Comparison of ENCODE assay signal across 29 cellular contexts in the genomic region with DNA sequence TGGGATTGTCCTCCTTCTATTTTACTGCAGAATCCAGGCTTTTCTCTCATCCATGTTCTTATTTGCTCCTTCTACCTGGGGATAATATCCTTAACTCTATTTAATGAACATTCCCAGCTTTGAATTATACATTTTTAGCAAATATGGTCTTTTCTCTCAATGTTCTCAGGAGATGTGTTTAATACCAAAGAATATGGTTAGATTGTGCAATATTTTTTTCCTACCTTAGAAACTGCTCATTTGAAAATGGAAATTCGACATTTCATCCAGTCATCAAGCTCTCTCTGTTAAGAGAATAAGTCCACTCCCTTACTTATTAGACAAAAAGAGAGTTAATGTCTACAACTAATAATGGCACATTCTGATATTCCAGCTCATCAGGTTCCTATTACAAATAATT.
"Had no signal": no experiment of that assay in that cellular context is flagged by ENCODE, and none has a peak within 500 bp of the region (broad histone marks: within the 10 kb centered on the region; RNA-seq: fewer than 3 reads in every experiment).

No MANE protein-coding gene starts in this region.

- FAIRE-seq: urothelium cell line had no signal

- H3K27ac ChIP-seq: stomach, suprapubic skin, testis, thoracic aorta, thyroid gland, tibial artery, tibial nerve, transverse colon, upper lobe of left lung, upper lobe of right lung, uterus, vagina had no signal

- H3K36me3 Mint-ChIP-seq: stimulated activated effector memory CD8-positive, alpha-beta T cell treated with anti-CD3 and anti-CD28 coated beads, Interleukin-12 subunit alpha, Interleukin-12 subunit beta, amount 100 ng/mL, for 72 hours; stimulated activated memory B cell treated with anti-CD40 and anti-IgM and Interleukin-4, amounts not matched to agents 10 μg/mL and 1 μg/mL and 100 μg/mL, for 72 hours; stimulated activated naive B cell treated with anti-CD40 and anti-IgM and Interleukin-4, amounts not matched to agents 10 μg/mL and 1 μg/mL and 100 μg/mL, for 72 hours; type B pancreatic cell had no signal

- H3K36me3 ChIP-seq: stomach, suprapubic skin, thoracic aorta, thyroid gland, tibial artery, tibial nerve, transverse colon, upper lobe of left lung, upper lobe of right lung, uterus, vagina had no signal

- H3K27me3 Mint-ChIP-seq: stimulated activated memory B cell treated with anti-CD40 and anti-IgM and Interleukin-4, amounts not matched to agents 10 μg/mL and 1 μg/mL and 100 μg/mL, for 72 hours; stimulated activated naive B cell treated with anti-CD40 and anti-IgM and Interleukin-4, amounts not matched to agents 10 μg/mL and 1 μg/mL and 100 μg/mL, for 72 hours; stimulated activated naive CD8-positive, alpha-beta T cell treated with anti-CD3 and anti-CD28 coated beads, Interleukin-15, amount 100 ng/mL, for 72 hours; stimulated activated naive CD8-positive, alpha-beta T cell treated with anti-CD3 and anti-CD28 coated beads, Interleukin-15, Interleukin-2, amounts not matched to agents 100 ng/mL and 50 ng/mL, for 24 hours; type B pancreatic cell had no signal

- H3K4me3 ChIP-seq: stomach, suprapubic skin, testis, thoracic aorta, thyroid gland, tibial artery, tibial nerve, transverse colon, upper lobe of left lung, upper lobe of right lung, uterus, vagina had no signal

- H3K4me3 Mint-ChIP-seq: stimulated activated effector memory CD8-positive, alpha-beta T cell treated with anti-CD3 and anti-CD28 coated beads, Interleukin-12 subunit alpha, Interleukin-12 subunit beta, amount 100 ng/mL, for 72 hours; stimulated activated memory B cell treated with anti-CD40 and anti-IgM and Interleukin-4, amounts not matched to agents 10 μg/mL and 1 μg/mL and 100 μg/mL, for 72 hours; stimulated activated naive B cell treated with anti-CD40 and anti-IgM and Interleukin-4, amounts not matched to agents 10 μg/mL and 1 μg/mL and 100 μg/mL, for 72 hours; stimulated activated naive CD8-positive, alpha-beta T cell treated with anti-CD3 and anti-CD28 coated beads, Interleukin-15, amount 100 ng/mL, for 72 hours; stimulated activated naive CD8-positive, alpha-beta T cell treated with anti-CD3 and anti-CD28 coated beads, Interleukin-15, Interleukin-2, amounts not matched to agents 100 ng/mL and 50 ng/mL, for 24 hours; type B pancreatic cell had no signal

- H3K4me1 Mint-ChIP-seq: stimulated activated effector memory CD8-positive, alpha-beta T cell treated with anti-CD3 and anti-CD28 coated beads, Interleukin-12 subunit alpha, Interleukin-12 subunit beta, amount 100 ng/mL, for 72 hours; stimulated activated memory B cell treated with anti-CD40 and anti-IgM and Interleukin-4, amounts not matched to agents 10 μg/mL and 1 μg/mL and 100 μg/mL, for 72 hours; stimulated activated naive B cell treated with anti-CD40 and anti-IgM and Interleukin-4, amounts not matched to agents 10 μg/mL and 1 μg/mL and 100 μg/mL, for 72 hours; stimulated activated naive CD8-positive, alpha-beta T cell treated with anti-CD3 and anti-CD28 coated beads, Interleukin-15, amount 100 ng/mL, for 72 hours had no signal

- H3K27me3 ChIP-seq: stomach, suprapubic skin, testis, thyroid gland, tibial artery, tibial nerve, transverse colon, upper lobe of left lung, upper lobe of right lung, uterus, vagina had no signal

- DNase-seq: stimulated activated CD4-positive, alpha-beta T cell treated with anti-CD3 and anti-CD28 coated beads, Interleukin-2, amount 100 ng/mL, for 48 hours; stimulated activated CD4-positive, alpha-beta T cell treated with anti-CD3 and anti-CD28 coated beads, Interleukin-4, amount 100 ng/mL, for 1 hour; stimulated activated CD4-positive, alpha-beta T cell treated with anti-CD3 and anti-CD28 coated beads, Interleukin-4, amount 100 ng/mL, for 24 hours; stimulated activated CD4-positive, alpha-beta T cell treated with anti-CD3 and anti-CD28 coated beads, Interleukin-4, amount 100 ng/mL, for 4 hours; stimulated activated CD8-positive, alpha-beta memory T cell treated with anti-CD3 and anti-CD28 coated beads, Interleukin-4, amount 100 ng/mL, for 48 hours; stimulated activated naive B cell treated with anti-CD40 and anti-IgM and Interleukin-4, amounts not matched to agents 10 μg/mL and 1 μg/mL and 100 μg/mL, for 72 hours; stimulated activated naive CD4-positive, alpha-beta T cell; stimulated activated naive CD4-positive, alpha-beta T cell treated with Interleukin-2 at 50 U/mL for 16 hours; stimulated activated naive CD8-positive, alpha-beta T cell treated with anti-CD3 and anti-CD28 coated beads, Interleukin-15, amount 100 ng/mL, for 72 hours; stimulated activated naive CD8-positive, alpha-beta T cell treated with anti-CD3 and anti-CD28 coated beads, Interleukin-15, Interleukin-2, amounts not matched to agents 100 U/mL and 50 U/mL, for 24 hours; stomach; substantia nigra; testis; thyroid gland; tibial artery; transverse colon; trophoblast cell; upper lobe of left lung; upper lobe of right lung; uterus had no signal

- H3K27ac Mint-ChIP-seq: stimulated activated effector memory CD8-positive, alpha-beta T cell treated with anti-CD3 and anti-CD28 coated beads, Interleukin-12 subunit alpha, Interleukin-12 subunit beta, amount 100 ng/mL, for 72 hours; stimulated activated memory B cell treated with anti-CD40 and anti-IgM and Interleukin-4, amounts not matched to agents 10 μg/mL and 1 μg/mL and 100 μg/mL, for 72 hours; stimulated activated naive B cell treated with anti-CD40 and anti-IgM and Interleukin-4, amounts not matched to agents 10 μg/mL and 1 μg/mL and 100 μg/mL, for 72 hours; stimulated activated naive CD8-positive, alpha-beta T cell treated with anti-CD3 and anti-CD28 coated beads, Interleukin-15, amount 100 ng/mL, for 72 hours; stimulated activated naive CD8-positive, alpha-beta T cell treated with anti-CD3 and anti-CD28 coated beads, Interleukin-15, Interleukin-2, amounts not matched to agents 100 ng/mL and 50 ng/mL, for 24 hours; type B pancreatic cell had no signal

- H3K9me3 ChIP-seq: stomach, suprapubic skin, testis, thoracic aorta, thyroid gland, tibial artery, tibial nerve, transverse colon, upper lobe of left lung, upper lobe of right lung, uterus, vagina had no signal

- ATAC-seq: stimulated activated effector memory CD8-positive, alpha-beta T cell treated with anti-CD3 and anti-CD28 coated beads, Interleukin-12 subunit alpha, Interleukin-12 subunit beta, amount 100 ng/mL, for 72 hours; stimulated activated memory B cell treated with anti-CD40 and anti-IgM and Interleukin-4, amounts not matched to agents 10 μg/mL and 1 μg/mL and 100 μg/mL, for 72 hours; stimulated activated naive B cell treated with anti-CD40 and anti-IgM and Interleukin-4, amounts not matched to agents 10 μg/mL and 1 μg/mL and 100 μg/mL, for 72 hours; stimulated activated naive CD8-positive, alpha-beta T cell treated with anti-CD3 and anti-CD28 coated beads, Interleukin-15, amount 100 ng/mL, for 72 hours; stimulated activated naive CD8-positive, alpha-beta T cell treated with anti-CD3 and anti-CD28 coated beads, Interleukin-15, Interleukin-2, amounts not matched to agents 100 U/mL and 50 U/mL, for 24 hours; upper lobe of right lung had no signal

- H3K9me3 Mint-ChIP-seq: stimulated activated memory B cell treated with anti-CD40 and anti-IgM and Interleukin-4, amounts not matched to agents 10 μg/mL and 1 μg/mL and 100 μg/mL, for 72 hours; stimulated activated naive B cell treated with anti-CD40 and anti-IgM and Interleukin-4, amounts not matched to agents 10 μg/mL and 1 μg/mL and 100 μg/mL, for 72 hours; stimulated activated naive CD8-positive, alpha-beta T cell treated with anti-CD3 and anti-CD28 coated beads, Interleukin-15, amount 100 ng/mL, for 72 hours had no signal

- H3K4me1 ChIP-seq: stomach, suprapubic skin, testis, thyroid gland, tibial artery, transverse colon, upper lobe of left lung, upper lobe of right lung, uterus had no signal
